Comparison of ENCODE assay signal across 9 cellular contexts in the genomic region with DNA sequence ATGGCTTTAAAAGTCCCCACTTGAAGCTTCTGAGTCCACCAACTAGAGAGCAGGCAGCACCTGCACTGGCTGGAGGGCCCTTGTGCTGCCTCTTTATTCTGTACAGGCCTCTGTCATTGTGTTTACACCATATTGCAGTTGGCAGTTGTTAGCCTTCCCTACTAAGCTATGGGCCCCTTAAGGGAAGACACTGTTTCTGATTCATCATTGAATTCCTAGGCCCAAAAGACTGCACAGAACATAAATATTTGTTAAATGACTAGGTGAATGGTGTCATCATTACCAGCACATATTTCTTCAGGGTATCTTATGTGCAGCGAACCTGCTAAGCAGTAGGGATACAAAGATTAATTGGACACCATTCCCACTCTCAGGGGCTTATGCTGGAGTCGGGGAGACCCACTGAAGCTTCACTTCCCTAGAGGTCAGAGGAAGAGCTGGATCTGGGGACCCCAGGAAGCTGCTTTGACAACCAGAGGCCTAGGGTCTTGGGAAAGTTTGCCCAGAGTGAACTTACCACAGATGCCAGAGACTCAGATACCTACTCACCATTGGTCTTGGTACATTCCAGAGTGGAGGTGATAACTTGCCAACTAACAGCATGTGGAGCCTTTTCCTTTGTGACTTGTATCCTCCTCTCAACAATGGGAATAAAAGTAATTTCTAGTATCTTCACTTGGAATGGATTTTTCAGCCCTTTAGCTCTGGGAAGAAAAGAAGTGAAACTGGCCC. TPM values are rescaled to one million over a fixed set of nuclear protein-coding genes. Genes with fewer than 3 reads are reported as not detected.
DNase-seq lines count a peak whose midpoint lies in the region; ATAC-seq and TF ChIP-seq lines count a peak whose summit lies in the region.
"Had no signal": no experiment of that assay in that cellular context is flagged by ENCODE, and none has a peak within 500 bp of the region (broad histone marks: within the 10 kb centered on the region; RNA-seq: fewer than 3 reads in every experiment).

No MANE protein-coding gene starts in this region.

- no peaks in the 10 kb centered on the region for H3K79me2 ChIP-seq in HCT116 (ENCODE audit: insufficient read depth, low read length)

- no peaks in the 10 kb centered on the region for H3K27me3 ChIP-seq in HCT116 (ENCODE audit: insufficient read depth, low read length)
- no peaks in the 10 kb centered on the region for H3K27me3 ChIP-seq in transverse colon

- 94% methylated on average over 2 of the region's 2 CpGs; no CpG with 5 or more reads in 1 of the 2 donors for WGBS in transverse colon (ENCODE audit: low coverage in 1 of 2), 2 donors

- ATAC-seq in HCT116 (peak; percentile 49; the same call in 1 of the 2 replicates), HG03442 (IDR thresholded peaks at IDR 0.05; ENCODE audit: unreplicated experiment) (no peak)

- CTCF ChIA-PET in HCT116 (lab: Charles Lee): interaction anchor here (1.3 kb wide), 1 partner anchor 144 kb away, joined by 4 read pairs; no protein-coding TSS in a partner anchor

- TF ChIP-seq RAD21 in HCT116 (IDR thresholded peaks at IDR 0.05; ENCODE audit: low read depth): no peak

- TF ChIP-seq POLR2A in HCT116 (IDR thresholded peaks at IDR 0.05; ENCODE audit: borderline replicate concordance, extremely low read depth, insufficient read depth, insufficient read length): no peak
- no peak for TF ChIP-seq POLR2A in transverse colon (IDR thresholded peaks at IDR 0.05)

- in situ Hi-C loops in transverse colon (cut with MboI; ENCODE audit: low pct_ligation_motif_present in 1 of 4, low pct_unique_long_range_greater_than_20kb in 1 of 4, low sequenced_read_pairs in 3 of 4): no loop called here

- H3K4me3 ChIP-seq in HCT116 (replicated peaks in 1 of 2; ENCODE audit: low read depth in 1 of 2, low read length in 2 of 2) (no peak overlapping the region), fibroblast of pulmonary artery (replicated peaks; ENCODE audit: low read depth, low read length) (no peak overlapping the region), transverse colon (no peak overlapping the region)

- no peak overlapping the region for H3K9ac ChIP-seq in HCT116 (ENCODE audit: low read length)

- H3K4me1 ChIP-seq in HCT116 (ENCODE audit: control insufficient read depth in 1 of 2, insufficient read depth in 2 of 2, low read length in 2 of 2) (peaks cover 0 to 10% of the 10 kb centered on the region in 2 experiments; a peak in 2 of 4 replicates), transverse colon (peaks cover 5 to 50% (median 34%) of the 10 kb centered on the region in 4 donors)

- no TSS peak for BruUV-seq in HCT116 (replicated peaks; lab: Mats Ljungman, UMichigan)

- intact Hi-C loops in HCT116 (cut with micrococcal nuclease): no loop called here
- intact Hi-C loops in transverse colon (cut with DNase I; ENCODE audit: low total_unique reads): no loop called here

- H3K27ac ChIP-seq in HCT116 (ENCODE audit: low read depth, low read length): no peak overlapping the region
- H3K27ac ChIP-seq in transverse colon: peak overlapping the region; percentile 70 to 81 (median 72)

- H3K9me2 ChIP-seq in HCT116 (ENCODE audit: insufficient read depth): no peaks in the 10 kb centered on the region

- H4K20me1 ChIP-seq in HCT116 (ENCODE audit: insufficient read depth): no peaks in the 10 kb centered on the region

- RAD21 ChIA-PET in HCT116 (lab: Charles Lee; ENCODE audit: low non-redundant PET in 1 of 2, low total read pairs in 2 of 2, uncharacterized antibody in 2 of 2, unreplicated experiment in 2 of 2): no interaction called here

- H2AFZ ChIP-seq in HCT116 (ENCODE audit: low read depth, low read length, poor library complexity, severe bottlenecking): no peak overlapping the region

- TF ChIP-seq CTCF in HCT116 (IDR thresholded peaks at IDR 0.05 in 2 of 3, conservative IDR thresholded peaks at IDR 0.05 in 1 of 3; ENCODE audit: borderline replicate concordance in 1 of 3, insufficient read depth in 1 of 3, low read depth in 2 of 3, low read length in 2 of 3) (no peak), fibroblast of pulmonary artery (IDR thresholded peaks at IDR 0.05; ENCODE audit: low read length, missing control alignments) (no peak), transverse colon (IDR thresholded peaks at IDR 0.05) (no peak)

- POLR2A ChIA-PET in HCT116 (lab: Charles Lee): no interaction called here

- TF ChIP-seq EP300 in transverse colon (IDR thresholded peaks at IDR 0.05; ENCODE audit: low read depth): no peak

- H3K9me3 ChIP-seq in HCT116 (ENCODE audit: control insufficient read depth in 1 of 2, insufficient read depth in 1 of 2, low read depth in 1 of 2, low read length in 2 of 2): no peaks in the 10 kb centered on the region
- H3K9me3 ChIP-seq in transverse colon: no peaks in the 10 kb centered on the region

- DNase-seq in HCT116 (ENCODE audit: low read depth, low spot score) (no peak), RKO (ENCODE audit: low spot score) (peak; percentile 69), fibroblast of pulmonary artery (ENCODE audit: low read depth) (peak; percentile 72), transverse colon (no peak), activated T-cell treated with anti-CD3 and anti-CD28 coated beads for 4 hours (no peak)
- DNase-seq in stimulated activated CD4-positive, alpha-beta T cell treated with anti-CD3 and anti-CD28 coated beads, Interleukin-12 subunit alpha, Interleukin-12 subunit beta, amount 100 ng/mL, for 4 hours: no peak
- DNase-seq: central memory CD4-positive, alpha-beta T cell; occipital lobe had no signal

- H3K36me3 ChIP-seq in HCT116 (ENCODE audit: control insufficient read depth in 1 of 2, insufficient read depth in 2 of 2, low read length in 2 of 2): no peaks in the 10 kb centered on the region
- H3K36me3 ChIP-seq in transverse colon: no peaks in the 10 kb centered on the region

- H3K4me2 ChIP-seq in HCT116 (ENCODE audit: low read length): peak overlapping the region; percentile 30; the same call in 1 of the 2 replicates

TF ChIP-seq in HCT116, 20 proteins besides CTCF, POLR2A, EP300 and RAD21:
- TF ChIP-seq FOSL1 (IDR thresholded peaks at IDR 0.05; ENCODE audit: low read depth): peak; percentile 40
- no peak for TF ChIP-seq JUND (IDR thresholded peaks at IDR 0.05)
TF ChIP-seq in HCT116: peak in this region for 1.

RNA-seq across cellular contexts. Expression of a gene that starts 28.7 kb away (rescaled TPM):
- total RNA-seq in HCT116 (2021; ENCODE audit: unreplicated experiment) (45.4 TPM), transverse colon (10 to 100 TPM in 3 of 4 donors, 1 to 10 TPM in 1; 4.9 to 30.4 (median 19.9) TPM)
- polyA plus RNA-seq in HCT116 (2012): 8.6 and 10.3 TPM in 2 replicates

Comparison
In these comparisons a context has a peak if more than half of its experiments do, and no peak if none do; other contexts are left out.
1. DNase-seq: peak in RKO (single experiment) and fibroblast of pulmonary artery (single experiment); none in HCT116 (single experiment), transverse colon (single experiment), stimulated activated CD4-positive, alpha-beta T cell treated with anti-CD3 and anti-CD28 coated beads, Interleukin-12 subunit alpha, Interleukin-12 subunit beta, amount 100 ng/mL, for 4 hours (single experiment) and activated T-cell treated with anti-CD3 and anti-CD28 coated beads for 4 hours (single experiment).